In the genomic region with DNA sequence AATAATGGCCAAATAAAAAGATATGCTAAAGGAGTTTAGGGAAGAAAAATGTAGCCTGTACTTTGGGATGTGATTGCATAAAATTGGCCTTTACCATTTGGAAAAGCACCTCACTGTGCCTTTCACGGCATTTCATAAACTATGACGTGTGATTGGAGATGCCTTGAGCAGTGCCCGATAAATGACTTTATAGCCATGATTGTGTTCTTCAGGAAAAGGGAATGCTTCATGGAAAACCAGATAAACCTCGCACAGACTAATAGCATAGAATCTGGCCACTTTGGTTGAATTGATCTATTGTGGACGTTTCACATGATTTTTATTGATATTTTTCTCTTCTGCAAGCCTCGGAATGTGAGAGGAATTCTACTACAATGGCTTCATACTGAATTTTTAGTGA, we compare ENCODE assay signal across 8 cellular contexts.
"Had no signal": no experiment of that assay in that cellular context is flagged by ENCODE, and none has a peak within 500 bp of the region (broad histone marks: within the 10 kb centered on the region; RNA-seq: fewer than 3 reads in every experiment).

No MANE protein-coding gene starts in this region.

- H3K4me1 Mint-ChIP-seq: IgD-negative memory B cell had no signal

- H2AFZ ChIP-seq: GM23248 had no signal

- H3K9me3 Mint-ChIP-seq: IgD-negative memory B cell had no signal

- H3K4me3 ChIP-seq: GM23248, HAP-1 had no signal

- H3K27me3 Mint-ChIP-seq: IgD-negative memory B cell had no signal

- H3K9me3 ChIP-seq: HAP-1 had no signal

- H3K9ac ChIP-seq: GM23248 had no signal

- H3K27ac ChIP-seq: GM23248, HL-60 had no signal

- H3K36me3 Mint-ChIP-seq: IgD-negative memory B cell had no signal

- H3K4me3 Mint-ChIP-seq: HFFc6 had no signal

- H3K36me3 ChIP-seq: HAP-1 had no signal

- DNase-seq: GM23248, GOT3, HFFc6 had no signal

- H3K4me1 ChIP-seq: HAP-1 had no signal

- ATAC-seq: HCT116, HepG2 had no signal

- H3K27ac Mint-ChIP-seq: HFFc6, IgD-negative memory B cell had no signal
